In the genomic region with DNA sequence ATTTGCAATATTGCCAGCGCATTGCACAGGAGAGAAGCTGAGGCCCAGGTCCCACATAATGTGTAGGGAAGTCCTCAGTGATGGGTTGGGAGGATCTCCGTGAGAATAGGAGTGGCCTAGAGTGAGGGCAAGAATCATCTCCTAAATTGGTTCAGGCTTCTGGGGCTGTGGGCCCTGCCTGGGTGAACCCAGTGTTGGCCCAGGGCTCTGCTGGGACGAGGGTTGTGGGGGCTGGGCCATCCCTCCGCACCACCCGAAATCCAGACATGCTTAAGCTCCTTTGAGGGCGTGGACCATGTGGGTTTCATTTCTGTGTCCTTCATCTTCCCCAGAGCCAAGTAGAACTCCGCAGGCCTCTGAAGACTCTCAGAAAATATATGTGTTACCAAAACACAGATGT, we compare ENCODE assay signal across 18 cellular contexts. TPM values are rescaled to one million over a fixed set of nuclear protein-coding genes. Genes with fewer than 3 reads are reported as not detected.
DNase-seq lines count a peak whose midpoint lies in the region; ATAC-seq and TF ChIP-seq lines count a peak whose summit lies in the region.
"Had no signal": no experiment of that assay in that cellular context is flagged by ENCODE, and none has a peak within 500 bp of the region (broad histone marks: within the 10 kb centered on the region; RNA-seq: fewer than 3 reads in every experiment).

No MANE protein-coding gene starts in this region.

- H3K79me1 ChIP-seq in neuronal stem cell (ENCODE audit: low read depth, low read length): no peaks in the 10 kb centered on the region

- ATAC-seq in GM18867 (IDR thresholded peaks at IDR 0.05; ENCODE audit: unreplicated experiment): no peak

- peaks cover 27% of the 10 kb centered on the region for H3K4me1 ChIP-seq in HUES64 (ENCODE audit: insufficient read depth, low read length)
- H3K4me1 ChIP-seq in neuronal stem cell (ENCODE audit: control insufficient read depth in 2 of 2, insufficient read depth in 1 of 2, low read depth in 1 of 2, low read length in 2 of 2): peaks cover 21 to 23% of the 10 kb centered on the region in 2 donors

- no peak overlapping the region for H3K18ac ChIP-seq in neuronal stem cell (ENCODE audit: low read length)

- H3K14ac ChIP-seq in neuronal stem cell (ENCODE audit: low read length): no peak overlapping the region

- H3K9ac ChIP-seq in HUES64 (ENCODE audit: low read depth, low read length) (no peak overlapping the region), neuronal stem cell (ENCODE audit: low read depth, low read length, poor library complexity) (peak overlapping the region; percentile 50)

- H2AK5ac ChIP-seq in neuronal stem cell (ENCODE audit: low read depth, low read length): no peak overlapping the region

- WGBS in HUES64: 90% methylated on average over 7 of the region's 7 CpGs
- WGBS in neuronal stem cell (ENCODE audit: extremely low coverage in 2 of 2, insufficient read length in 2 of 2, insufficient replicate concordance in 1 of 2), 2 donors: no CpG with 5 or more reads among the region's 7 CpGs

- H4K91ac ChIP-seq in neuronal stem cell (ENCODE audit: low read depth, low read length, poor library complexity): no peak overlapping the region

- H3K4me3 ChIP-seq in HUES64 (ENCODE audit: low read length) (no peak overlapping the region), epithelial cell of esophagus (ENCODE audit: low read length) (peak overlapping the region; percentile 29), neuronal stem cell (ENCODE audit: low read length in 2 of 2) (no peak overlapping the region)

- H3K4ac ChIP-seq in neuronal stem cell (ENCODE audit: low read length): no peak overlapping the region

- H3K4me1 Mint-ChIP-seq in progenitor cell of endocrine pancreas (ENCODE audit: low read depth): peaks cover 15% of the 10 kb centered on the region

- no peak for TF ChIP-seq CTCF in epithelial cell of esophagus (IDR thresholded peaks at IDR 0.05; ENCODE audit: insufficient read depth, low read depth, low read length, missing control alignments)
- no peak for TF ChIP-seq CTCF in progenitor cell of endocrine pancreas (IDR thresholded peaks at IDR 0.05; ENCODE audit: unreplicated experiment)

- no peaks in the 10 kb centered on the region for H3K27me3 Mint-ChIP-seq in progenitor cell of endocrine pancreas

- H3K27ac ChIP-seq in HUES64 (ENCODE audit: low read depth, low read length) (0 out of 2 replicates have a peak overlapping the region, but pooled peaks have one; percentile 35), neuronal stem cell (replicated peaks; ENCODE audit: low read length) (no peak overlapping the region)

- H2AFZ ChIP-seq in neuronal stem cell (ENCODE audit: low read length): no peak overlapping the region

- no peak overlapping the region for H2BK120ac ChIP-seq in neuronal stem cell (ENCODE audit: low read depth, low read length)

- no peak overlapping the region for H3K23ac ChIP-seq in neuronal stem cell (ENCODE audit: low read depth, low read length, poor library complexity)

- H4K8ac ChIP-seq in neuronal stem cell (ENCODE audit: low read depth, low read length): no peak overlapping the region

- H3K4me2 ChIP-seq in neuronal stem cell (ENCODE audit: insufficient read depth, low read length, poor library complexity, severe bottlenecking): no peak overlapping the region

- DNase-seq in AG08395 (ENCODE audit: low spot score): peak; percentile 26
- no peak for DNase-seq in epithelial cell of esophagus (ENCODE audit: low read depth)
- DNase-seq in neuronal stem cell (ENCODE audit: low spot score): no peak
- DNase-seq in nucleus accumbens (lab: John Stamatoyannopoulos, UW): no peak
- DNase-seq in progenitor cell of endocrine pancreas (ENCODE audit: low spot score, unreplicated experiment): no peak
- DNase-seq in DMS53 (lab: John Stamatoyannopoulos, UW): no peak
- DNase-seq: ACHN; activated naive CD4-positive, alpha-beta T cell treated with anti-CD3 and anti-CD28 coated beads, Interleukin-2, amount 50 U/mL, for 16 hours; central memory CD4-positive, alpha-beta T cell; Kasumi-1; kidney glomerular epithelial cell; NCI-H1417 treated with DMSO at 0.1 percent for 48 hours; NCI-H226; retina; stimulated activated CD4-positive, alpha-beta T cell treated with anti-CD3 and anti-CD28 coated beads, Interleukin-2, amount 100 ng/mL, for 48 hours had no signal

- H3K9me3 ChIP-seq in HUES64 (ENCODE audit: insufficient read depth, low read depth, low read length) (no peaks in the 10 kb centered on the region), neuronal stem cell (replicated peaks in 1 of 2; ENCODE audit: control insufficient read depth in 2 of 2, insufficient read depth in 1 of 2, low read depth in 1 of 2, low read length in 2 of 2) (no peaks in the 10 kb centered on the region)

- H2BK15ac ChIP-seq in neuronal stem cell (ENCODE audit: low read length): no peak overlapping the region

- H3K27me3 ChIP-seq in HUES64 (ENCODE audit: insufficient read depth, low read length) (no peaks in the 10 kb centered on the region), neuronal stem cell (ENCODE audit: control insufficient read depth in 3 of 3, insufficient read depth in 3 of 3, low read depth in 1 of 3, low read length in 3 of 3) (no peaks in the 10 kb centered on the region)

- peaks cover 20% of the 10 kb centered on the region for H3K36me3 ChIP-seq in HUES64 (ENCODE audit: insufficient read depth, low read length)
- peaks cover 6 to 25% of the 10 kb centered on the region in 2 donors for H3K36me3 ChIP-seq in neuronal stem cell (replicated peaks in 1 of 2; ENCODE audit: control insufficient read depth in 2 of 2, insufficient read depth in 2 of 2, low read length in 2 of 2)

- no peak overlapping the region for H2BK12ac ChIP-seq in neuronal stem cell (ENCODE audit: low read length)

- H3K27ac Mint-ChIP-seq in progenitor cell of endocrine pancreas: no peak overlapping the region

- H2BK5ac ChIP-seq in neuronal stem cell (ENCODE audit: low read length): no peak overlapping the region

- H3K36me3 Mint-ChIP-seq in progenitor cell of endocrine pancreas (ENCODE audit: insufficient read depth): peaks cover 3% of the 10 kb centered on the region

- no peaks in the 10 kb centered on the region for H3K9me3 Mint-ChIP-seq in progenitor cell of endocrine pancreas (ENCODE audit: low read depth)

- no peak overlapping the region for H3K4me3 Mint-ChIP-seq in progenitor cell of endocrine pancreas (ENCODE audit: low read depth)

RNA-seq across cellular contexts. Expression of a gene that starts 3.7 kb away (rescaled TPM):
- 20.0 TPM for polyA plus RNA-seq in HUES64 (2013, experiment 1 of 2)
- polyA plus RNA-seq in HUES64 (2013, experiment 2 of 2): 22.1 TPM
- 12.2 TPM for polyA plus RNA-seq in neuronal stem cell (2013, experiment 1 of 2)
- 12.4 TPM for polyA plus RNA-seq in neuronal stem cell (2013, experiment 2 of 2)
- 42.8 and 43.2 TPM in 2 replicates for total RNA-seq in progenitor cell of endocrine pancreas

RNA-seq across cellular contexts. Expression of a gene that starts 43.6 kb away (rescaled TPM):
- 0.30 TPM for polyA plus RNA-seq in HUES64 (2013, experiment 1 of 2)
- 0.32 TPM for polyA plus RNA-seq in HUES64 (2013, experiment 2 of 2)
- polyA plus RNA-seq in neuronal stem cell (2013, experiment 1 of 2): 1.3 TPM
- 1.1 TPM for polyA plus RNA-seq in neuronal stem cell (2013, experiment 2 of 2)
- total RNA-seq in progenitor cell of endocrine pancreas: 0.89 and 0.93 TPM in 2 replicates
- total RNA-seq: mucosa of gallbladder had no signal

RNA-seq across cellular contexts. Expression of a gene that starts 43.7 kb away (rescaled TPM):
- polyA plus RNA-seq in HUES64 (2013, experiment 1 of 2): 137 TPM
- 138 TPM for polyA plus RNA-seq in HUES64 (2013, experiment 2 of 2)
- 108 TPM for polyA plus RNA-seq in neuronal stem cell (2013, experiment 1 of 2)
- 103 TPM for polyA plus RNA-seq in neuronal stem cell (2013, experiment 2 of 2)
- total RNA-seq in progenitor cell of endocrine pancreas: 80.0 and 83.1 TPM in 2 replicates
